Comparison of ENCODE assay signal across 9 cellular contexts in the genomic region with DNA sequence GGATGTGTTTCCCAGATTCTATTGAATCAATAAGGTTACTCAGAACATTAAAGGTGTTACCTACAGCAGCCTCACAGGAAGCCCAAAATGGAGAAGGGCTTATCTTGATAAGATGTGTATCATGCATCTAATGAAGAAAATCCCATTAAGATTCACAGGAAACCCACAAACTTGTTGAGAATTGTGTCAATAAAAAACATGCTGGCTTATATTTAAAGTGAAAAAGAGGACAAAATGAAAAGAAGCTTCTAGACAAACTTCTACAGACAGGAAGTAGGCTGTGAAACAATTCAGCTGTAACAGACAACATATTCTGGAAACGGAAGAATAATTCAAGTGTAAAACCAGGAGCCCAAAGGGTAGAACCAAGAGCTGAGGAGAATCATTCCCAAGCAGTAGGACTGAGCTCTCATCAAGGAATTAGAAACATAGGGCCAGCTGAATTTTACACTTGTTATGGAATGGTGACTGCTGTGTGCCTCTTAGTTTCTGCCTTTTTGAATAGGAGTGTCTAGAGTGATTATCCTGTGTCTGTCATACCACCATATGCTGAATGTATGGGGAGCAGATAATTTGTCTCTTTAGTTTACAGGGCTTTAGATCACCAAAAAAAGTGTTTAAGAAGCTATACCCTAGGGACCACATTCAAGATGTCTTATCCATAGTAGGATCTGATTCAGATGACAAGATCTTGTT. TPM values are rescaled to one million over a fixed set of nuclear protein-coding genes. Genes with fewer than 3 reads are reported as not detected.
DNase-seq lines count a peak whose midpoint lies in the region; ATAC-seq and TF ChIP-seq lines count a peak whose summit lies in the region.
"Had no signal": no experiment of that assay in that cellular context is flagged by ENCODE, and none has a peak within 500 bp of the region (broad histone marks: within the 10 kb centered on the region; RNA-seq: fewer than 3 reads in every experiment).

No MANE protein-coding gene starts in this region.

- H3K27ac Mint-ChIP-seq in CD14-positive monocyte, result peak overlapping the region in 6 of 7 donors; percentile 6 to 85 (median 38)
- H3K27ac Mint-ChIP-seq in activated naive CD8-positive, alpha-beta T cell treated with anti-CD3 and anti-CD28 coated beads, Interleukin-2, amount 10 ng/mL, durations not matched to agents 7 days and 5 days, result peak overlapping the region; percentile 79
- peak overlapping the region; percentile 80 to 95 (median 92) for H3K27ac Mint-ChIP-seq in naive thymus-derived CD8-positive, alpha-beta T cell

- H3K4me1 ChIP-seq in HEK293 (ENCODE audit: control insufficient read depth, insufficient read depth, low read length), result peaks cover 17% of the 10 kb centered on the region

- H3K4me3 ChIP-seq in HEK293 (ENCODE audit: low read depth, low read length), result no peak overlapping the region

- peaks cover 1 to 23% of the 10 kb centered on the region in 2 experiments for H3K36me3 ChIP-seq in HEK293 (ENCODE audit: control insufficient read depth in 2 of 2, insufficient read depth in 1 of 2, low read length in 2 of 2)

- peaks cover 10 to 40% of the 10 kb centered on the region in 2 donors for H3K36me3 Mint-ChIP-seq in CD14-positive monocyte
- H3K36me3 Mint-ChIP-seq in activated naive CD8-positive, alpha-beta T cell treated with anti-CD3 and anti-CD28 coated beads, Interleukin-2, amount 10 ng/mL, durations not matched to agents 7 days and 5 days, result peaks cover 24% of the 10 kb centered on the region
- peaks cover 0 to 25% (median 6%) of the 10 kb centered on the region in 3 donors for H3K36me3 Mint-ChIP-seq in naive thymus-derived CD8-positive, alpha-beta T cell

- DNase-seq in CD14-positive monocyte (ENCODE audit: low spot score) (no peak), NCI-H2081 treated with DMSO at 0.1 percent for 48 hours (lab: John Stamatoyannopoulos, UW) (no peak), DMS53 (lab: John Stamatoyannopoulos, UW) (no peak), NCI-H345 treated with DMSO at 0.1 percent for 48 hours (lab: John Stamatoyannopoulos, UW; ENCODE audit: unreplicated experiment) (no peak)
- no peak for DNase-seq in activated naive CD8-positive, alpha-beta T cell treated with anti-CD3 and anti-CD28 coated beads, Interleukin-2, amount 10 ng/mL, durations not matched to agents 7 days and 5 days
- DNase-seq in naive thymus-derived CD8-positive, alpha-beta T cell, result peak in 3 of 10 donors; percentile 36 to 39 (median 37)
- no peak for DNase-seq in stimulated activated CD4-positive, alpha-beta T cell treated with anti-CD3 and anti-CD28 coated beads, Interleukin-15, amount 100 ng/mL, for 24 hours

- H3K9me3 ChIP-seq in HEK293 (ENCODE audit: control insufficient read depth, insufficient read depth, low read depth, low read length), result no peaks in the 10 kb centered on the region

- CTCF ChIA-PET in HEK293 (lab: Yijun Ruan, JAX), result interaction anchor here (1.2 kb wide), 1 partner anchor 296 kb away, joined by 4 read pairs; no protein-coding TSS in a partner anchor

- POLR2A ChIA-PET in HEK293 (lab: Yijun Ruan, JAX), result interaction anchor here (1.1 to 3.9 kb wide), 2 partner anchors 9 to 12 kb away, joined by 4 to 18 read pairs; a partner anchor contains a TSS
- POLR2A ChIA-PET in activated naive CD8-positive, alpha-beta T cell treated with anti-CD3 and anti-CD28 coated beads, Interleukin-2, amount 10 ng/mL, durations not matched to agents 7 days and 5 days (lab: Charles Lee), result interaction anchor here (0.5 to 3.8 kb wide), 3 partner anchors 9 to 77 kb away, joined by 3 to 38 read pairs (median 13); a partner anchor contains a TSS
- POLR2A ChIA-PET in naive thymus-derived CD8-positive, alpha-beta T cell (lab: Charles Lee), result interaction anchor here (0.6 to 3.3 kb wide), 6 partner anchors 9 to 256 kb away, joined by 3 to 25 read pairs (median 6); a partner anchor contains a TSS

- peaks cover 25% of the 10 kb centered on the region for H3K4me1 Mint-ChIP-seq in CD14-positive monocyte
- H3K4me1 Mint-ChIP-seq in activated naive CD8-positive, alpha-beta T cell treated with anti-CD3 and anti-CD28 coated beads, Interleukin-2, amount 10 ng/mL, durations not matched to agents 7 days and 5 days, result peaks cover 56% of the 10 kb centered on the region
- peaks cover 31 to 74% (median 70%) of the 10 kb centered on the region in 4 donors for H3K4me1 Mint-ChIP-seq in naive thymus-derived CD8-positive, alpha-beta T cell

- peak overlapping the region; percentile 20; the same call in 1 of the 2 replicates for H3K27ac ChIP-seq in HEK293 (ENCODE audit: extremely low read depth, low read depth, low read length)
- H3K27ac ChIP-seq: HL-60 had no signal

- ATAC-seq in activated naive CD8-positive, alpha-beta T cell treated with anti-CD3 and anti-CD28 coated beads, Interleukin-2, amount 10 ng/mL, durations not matched to agents 7 days and 5 days (ENCODE audit: low read depth), result peak; percentile 64
- peak; percentile 71 to 72 for ATAC-seq in naive thymus-derived CD8-positive, alpha-beta T cell

- no peak overlapping the region for H3K4me3 Mint-ChIP-seq in CD14-positive monocyte
- H3K4me3 Mint-ChIP-seq in activated naive CD8-positive, alpha-beta T cell treated with anti-CD3 and anti-CD28 coated beads, Interleukin-2, amount 10 ng/mL, durations not matched to agents 7 days and 5 days, result peak overlapping the region; percentile 67
- H3K4me3 Mint-ChIP-seq in naive thymus-derived CD8-positive, alpha-beta T cell, result peak overlapping the region; percentile 46 to 75 (median 70)

- TF ChIP-seq CTCF in CD14-positive monocyte (IDR thresholded peaks at IDR 0.05) (no peak), HEK293 (tag by site-specific recombination; IDR thresholded peaks at IDR 0.05) (no peak)

- intact Hi-C loops in CD14-positive monocyte (cut with micrococcal nuclease), result no loop called here

- no peaks in the 10 kb centered on the region for H3K9me3 Mint-ChIP-seq in CD14-positive monocyte
- H3K9me3 Mint-ChIP-seq in activated naive CD8-positive, alpha-beta T cell treated with anti-CD3 and anti-CD28 coated beads, Interleukin-2, amount 10 ng/mL, durations not matched to agents 7 days and 5 days, result no peaks in the 10 kb centered on the region
- H3K9me3 Mint-ChIP-seq in naive thymus-derived CD8-positive, alpha-beta T cell, result no peaks in the 10 kb centered on the region

- no peaks in the 10 kb centered on the region for H3K27me3 Mint-ChIP-seq in CD14-positive monocyte (ENCODE audit: low read depth in 3 of 3)
- H3K27me3 Mint-ChIP-seq in activated naive CD8-positive, alpha-beta T cell treated with anti-CD3 and anti-CD28 coated beads, Interleukin-2, amount 10 ng/mL, durations not matched to agents 7 days and 5 days, result no peaks in the 10 kb centered on the region
- H3K27me3 Mint-ChIP-seq in naive thymus-derived CD8-positive, alpha-beta T cell, result no peaks in the 10 kb centered on the region

TF ChIP-seq in HEK293, 187 proteins besides CTCF, POLR2A, EP300 and RAD21:
- TF ChIP-seq ZNF223 (tag by site-specific recombination; IDR thresholded peaks at IDR 0.05), result no peak
- peak; percentile 96 for TF ChIP-seq ZNF600 (tag by site-specific recombination; IDR thresholded peaks at IDR 0.05)

RNA-seq across cellular contexts. Expression of a gene that starts 9.6 kb away (rescaled TPM):
- polyA plus RNA-seq in CD14-positive monocyte, result 10 to 100 TPM; 41.2 to 54.0 TPM
- total RNA-seq in activated naive CD8-positive, alpha-beta T cell treated with anti-CD3 and anti-CD28 coated beads, Interleukin-2, amount 10 ng/mL, durations not matched to agents 7 days and 5 days, result 100 to 1,000 TPM; 121 to 122 TPM
- total RNA-seq in naive thymus-derived CD8-positive, alpha-beta T cell, result 10 to 100 TPM; 79.7 to 86.2 TPM
- 10 to 100 TPM; 47.5 to 71.9 (median 61.4) TPM for polyA plus RNA-seq in naive thymus-derived CD8-positive, alpha-beta T cell

RNA-seq across cellular contexts. Expression of a gene that starts 13.6 kb away (rescaled TPM):
- polyA plus RNA-seq in CD14-positive monocyte, result 10 to 100 TPM; 26.9 to 35.0 TPM
- 10 to 100 TPM; 38.5 to 39.7 TPM for total RNA-seq in activated naive CD8-positive, alpha-beta T cell treated with anti-CD3 and anti-CD28 coated beads, Interleukin-2, amount 10 ng/mL, durations not matched to agents 7 days and 5 days
- 10 to 100 TPM; 17.8 to 22.8 TPM for total RNA-seq in naive thymus-derived CD8-positive, alpha-beta T cell
- 10 to 100 TPM; 17.5 to 40.6 (median 24.7) TPM for polyA plus RNA-seq in naive thymus-derived CD8-positive, alpha-beta T cell

Comparison
In these comparisons a context has a peak if more than half of its experiments do, and no peak if none do; other contexts are left out.
1. H3K27ac Mint-ChIP-seq: peak in every context shown above with its lines; median percentile 92 in naive thymus-derived CD8-positive, alpha-beta T cell; 79 in activated naive CD8-positive, alpha-beta T cell treated with anti-CD3 and anti-CD28 coated beads, Interleukin-2, amount 10 ng/mL, durations not matched to agents 7 days and 5 days; 38 in CD14-positive monocyte.
2. H3K4me3 Mint-ChIP-seq: peak in activated naive CD8-positive, alpha-beta T cell treated with anti-CD3 and anti-CD28 coated beads, Interleukin-2, amount 10 ng/mL, durations not matched to agents 7 days and 5 days (single experiment) and naive thymus-derived CD8-positive, alpha-beta T cell (10 of 10); none in CD14-positive monocyte (0 of 2).